ENCODE assay signal across 10 cellular contexts in the genomic region with DNA sequence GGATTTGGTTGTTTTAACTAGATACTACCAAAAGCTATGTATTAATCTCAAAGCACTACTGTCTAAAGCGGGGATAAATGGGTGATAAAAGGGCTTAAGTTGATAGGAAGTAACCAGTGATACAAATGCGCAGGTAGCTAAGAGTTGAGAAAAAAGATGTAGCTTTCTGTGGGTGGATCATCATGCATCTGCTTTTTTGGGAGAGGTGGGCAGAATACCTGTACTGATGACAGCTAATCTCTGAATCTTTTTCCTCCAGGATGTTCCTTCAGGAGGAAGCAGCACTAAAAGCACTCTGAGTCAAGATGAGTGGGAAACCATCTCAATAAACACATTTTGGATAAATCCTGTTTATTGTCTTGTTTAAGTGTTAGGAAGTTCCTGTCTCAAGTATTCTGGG. TPM values are rescaled to one million over a fixed set of nuclear protein-coding genes. Genes with fewer than 3 reads are reported as not detected.
DNase-seq lines count a peak whose midpoint lies in the region; ATAC-seq and TF ChIP-seq lines count a peak whose summit lies in the region.
"Had no signal": no experiment of that assay in that cellular context is flagged by ENCODE, and none has a peak within 500 bp of the region (broad histone marks: within the 10 kb centered on the region; RNA-seq: fewer than 3 reads in every experiment).

No MANE protein-coding gene starts in this region.

- DNase-seq in activated T-cell treated with anti-CD3 and anti-CD28 coated beads, Interleukin-2, amount 50 U/mL, for 72 hours: no peak
- no peak for DNase-seq in activated T-cell treated with anti-CD3 and anti-CD28 coated beads, Interleukin-2, amount 50 U/mL, for 1 hour
- DNase-seq in ascending aorta (ENCODE audit: low spot score in 2 of 2) (no peak), transverse colon (no peak)
- DNase-seq: DMS153, left colon had no signal

- TF ChIP-seq CTCF in ascending aorta (IDR thresholded peaks at IDR 0.05) (no peak), liver (IDR thresholded peaks at IDR 0.05; ENCODE audit: low read depth, low read length, missing input control) (no peak), transverse colon (IDR thresholded peaks at IDR 0.05) (no peak)

- H3K9me3 ChIP-seq in ascending aorta: no peaks in the 10 kb centered on the region
- no peaks in the 10 kb centered on the region for H3K9me3 ChIP-seq in liver (ENCODE audit: control insufficient read depth in 4 of 4, low read length in 3 of 4)
- H3K9me3 ChIP-seq in transverse colon: no peaks in the 10 kb centered on the region

- peak overlapping the region; percentile 90 to 100 for H3K4me3 Mint-ChIP-seq in activated T-cell treated with anti-CD3 and anti-CD28 coated beads, Interleukin-2, amount 50 U/mL, for 72 hours

- peaks cover 52% of the 10 kb centered on the region for H3K4me1 Mint-ChIP-seq in activated T-cell treated with anti-CD3 and anti-CD28 coated beads, Interleukin-2, amount 50 U/mL, for 72 hours (ENCODE audit: low read depth)

- no peak for TF ChIP-seq RAD21 in liver (IDR thresholded peaks at IDR 0.05)

- H3K27ac ChIP-seq in ascending aorta (peak overlapping the region; percentile 86 to 88), liver (ENCODE audit: low read depth in 1 of 2, low read length in 2 of 2) (peak overlapping the region; percentile 79 to 88), transverse colon (peak overlapping the region; percentile 94 to 97 (median 94))

- TF ChIP-seq POLR2A in transverse colon (IDR thresholded peaks at IDR 0.05): no peak

- H3K36me3 ChIP-seq in ascending aorta (peaks cover 31 to 44% of the 10 kb centered on the region in 2 donors), liver (ENCODE audit: control insufficient read depth in 4 of 4, insufficient read depth in 3 of 4, low read depth in 1 of 4, low read length in 3 of 4) (peaks cover 2 to 25% (median 19%) of the 10 kb centered on the region in 4 donors), transverse colon (peaks cover 0 to 19% (median 8%) of the 10 kb centered on the region in 4 donors)

- no peak for ATAC-seq in activated T-cell treated with anti-CD3 and anti-CD28 coated beads, Interleukin-2, amount 50 U/mL, for 72 hours (replicated peaks in 1 of 2)
- ATAC-seq in HG02571 (IDR thresholded peaks at IDR 0.05; ENCODE audit: unreplicated experiment): no peak
- no peak for ATAC-seq in HG03159 (IDR thresholded peaks at IDR 0.05; ENCODE audit: unreplicated experiment)
- ATAC-seq in HG03135 (IDR thresholded peaks at IDR 0.05; ENCODE audit: unreplicated experiment): no peak
- ATAC-seq: left colon had no signal

- no peak for TF ChIP-seq EP300 in transverse colon (IDR thresholded peaks at IDR 0.05; ENCODE audit: low read depth)

- H3K9me3 Mint-ChIP-seq in activated T-cell treated with anti-CD3 and anti-CD28 coated beads, Interleukin-2, amount 50 U/mL, for 72 hours: peaks cover 0 to 1% of the 10 kb centered on the region in 2 donors

- H3K4me1 ChIP-seq in ascending aorta: peaks cover 7 to 25% of the 10 kb centered on the region in 2 donors
- H3K4me1 ChIP-seq in liver (ENCODE audit: control insufficient read depth in 4 of 4, insufficient read depth in 4 of 4, low read length in 3 of 4): peaks cover 3 to 22% (median 16%) of the 10 kb centered on the region in 4 donors
- H3K4me1 ChIP-seq in transverse colon: peaks cover 5 to 37% (median 17%) of the 10 kb centered on the region in 4 donors

- no peaks in the 10 kb centered on the region for H3K27me3 Mint-ChIP-seq in activated T-cell treated with anti-CD3 and anti-CD28 coated beads, Interleukin-2, amount 50 U/mL, for 72 hours (ENCODE audit: low read depth)

- in situ Hi-C loops in transverse colon (cut with MboI; ENCODE audit: low pct_ligation_motif_present in 1 of 4, low pct_unique_long_range_greater_than_20kb in 1 of 4, low sequenced_read_pairs in 3 of 4): loop anchor here (10.0 to 25.0 kb wide), 5 partner anchors 197 to 480 kb away; a partner anchor contains a TSS

- intact Hi-C loops in ascending aorta (cut with DNase I) (loop anchor here (2.0 kb wide), 2 partner anchors 191 to 281 kb away; a partner anchor contains a TSS), transverse colon (cut with DNase I; ENCODE audit: low total_unique reads) (no loop called here)

- WGBS in liver: 90% methylated on average over 2 of the region's 2 CpGs
- 75 to 86% methylated on average over 1 to 2 of the region's 2 CpGs for WGBS in transverse colon (ENCODE audit: low coverage in 1 of 2), 2 donors

- no peaks in the 10 kb centered on the region for H3K27me3 ChIP-seq in ascending aorta
- no peaks in the 10 kb centered on the region for H3K27me3 ChIP-seq in liver (ENCODE audit: control insufficient read depth in 4 of 4, insufficient read depth in 4 of 4, low read length in 3 of 4)
- H3K27me3 ChIP-seq in transverse colon: no peaks in the 10 kb centered on the region

- H3K4me3 ChIP-seq in ascending aorta (peak overlapping the region; percentile 64 to 73), liver (ENCODE audit: low read depth in 1 of 3, low read length in 3 of 3) (peak overlapping the region; percentile 58 to 100 (median 88)), transverse colon (peak overlapping the region in 2 of 4 donors; percentile 74 to 95)

- peaks cover 28 to 48% of the 10 kb centered on the region in 2 donors for H3K36me3 Mint-ChIP-seq in activated T-cell treated with anti-CD3 and anti-CD28 coated beads, Interleukin-2, amount 50 U/mL, for 72 hours (ENCODE audit: insufficient read depth in 2 of 2)

- H3K27ac Mint-ChIP-seq in activated T-cell treated with anti-CD3 and anti-CD28 coated beads, Interleukin-2, amount 50 U/mL, for 72 hours: peak overlapping the region; percentile 99

- H3K9ac ChIP-seq in liver (ENCODE audit: low read depth in 1 of 2, low read length in 2 of 2): peak overlapping the region; percentile 87 to 95

TF ChIP-seq in liver, 16 proteins besides CTCF, POLR2A, EP300 and RAD21 (continues in another document):
- TF ChIP-seq, protein P1, sequence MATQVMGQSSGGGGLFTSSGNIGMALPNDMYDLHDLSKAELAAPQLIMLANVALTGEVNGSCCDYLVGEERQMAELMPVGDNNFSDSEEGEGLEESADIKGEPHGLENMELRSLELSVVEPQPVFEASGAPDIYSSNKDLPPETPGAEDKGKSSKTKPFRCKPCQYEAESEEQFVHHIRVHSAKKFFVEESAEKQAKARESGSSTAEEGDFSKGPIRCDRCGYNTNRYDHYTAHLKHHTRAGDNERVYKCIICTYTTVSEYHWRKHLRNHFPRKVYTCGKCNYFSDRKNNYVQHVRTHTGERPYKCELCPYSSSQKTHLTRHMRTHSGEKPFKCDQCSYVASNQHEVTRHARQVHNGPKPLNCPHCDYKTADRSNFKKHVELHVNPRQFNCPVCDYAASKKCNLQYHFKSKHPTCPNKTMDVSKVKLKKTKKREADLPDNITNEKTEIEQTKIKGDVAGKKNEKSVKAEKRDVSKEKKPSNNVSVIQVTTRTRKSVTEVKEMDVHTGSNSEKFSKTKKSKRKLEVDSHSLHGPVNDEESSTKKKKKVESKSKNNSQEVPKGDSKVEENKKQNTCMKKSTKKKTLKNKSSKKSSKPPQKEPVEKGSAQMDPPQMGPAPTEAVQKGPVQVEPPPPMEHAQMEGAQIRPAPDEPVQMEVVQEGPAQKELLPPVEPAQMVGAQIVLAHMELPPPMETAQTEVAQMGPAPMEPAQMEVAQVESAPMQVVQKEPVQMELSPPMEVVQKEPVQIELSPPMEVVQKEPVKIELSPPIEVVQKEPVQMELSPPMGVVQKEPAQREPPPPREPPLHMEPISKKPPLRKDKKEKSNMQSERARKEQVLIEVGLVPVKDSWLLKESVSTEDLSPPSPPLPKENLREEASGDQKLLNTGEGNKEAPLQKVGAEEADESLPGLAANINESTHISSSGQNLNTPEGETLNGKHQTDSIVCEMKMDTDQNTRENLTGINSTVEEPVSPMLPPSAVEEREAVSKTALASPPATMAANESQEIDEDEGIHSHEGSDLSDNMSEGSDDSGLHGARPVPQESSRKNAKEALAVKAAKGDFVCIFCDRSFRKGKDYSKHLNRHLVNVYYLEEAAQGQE (IDR thresholded peaks at IDR 0.05): no peak
- no peak for TF ChIP-seq YY1 (IDR thresholded peaks at IDR 0.05)
- TF ChIP-seq, protein P2, sequence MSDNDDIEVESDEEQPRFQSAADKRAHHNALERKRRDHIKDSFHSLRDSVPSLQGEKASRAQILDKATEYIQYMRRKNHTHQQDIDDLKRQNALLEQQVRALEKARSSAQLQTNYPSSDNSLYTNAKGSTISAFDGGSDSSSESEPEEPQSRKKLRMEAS (IDR thresholded peaks at IDR 0.05): no peak

RNA-seq across cellular contexts. Expression of a gene that starts 1.2 kb away (rescaled TPM):
- total RNA-seq in activated T-cell treated with anti-CD3 and anti-CD28 coated beads, Interleukin-2, amount 50 U/mL, for 72 hours: 1,000 to 10,000 TPM; 1,821 to 1,822 TPM
- total RNA-seq in ascending aorta (707 TPM), liver (1,000 to 10,000 TPM in 1 of 2 donors, 100 to 1,000 TPM in 1; 452 to 1,886 TPM), transverse colon (1,000 to 10,000 TPM in 2 of 4 donors, 100 to 1,000 TPM in 2; 222 to 1,839 (median 900) TPM)
- polyA plus RNA-seq in liver: 1,000 to 10,000 TPM in 1 of 2 donors, 100 to 1,000 TPM in 1; 812 to 3,145 TPM

RNA-seq across cellular contexts. Expression of a gene that starts 5.7 kb away (rescaled TPM):
- total RNA-seq in activated T-cell treated with anti-CD3 and anti-CD28 coated beads, Interleukin-2, amount 50 U/mL, for 72 hours: 10 to 100 TPM; 33.9 to 62.7 TPM
- total RNA-seq in ascending aorta (10.0 TPM), liver (10 to 100 TPM; 18.0 to 20.6 TPM), transverse colon (10 to 100 TPM in 2 of 4 donors, 1 to 10 TPM in 2; 4.0 to 27.9 (median 15.4) TPM)
- polyA plus RNA-seq in liver: 10 to 100 TPM; 44.3 to 72.9 TPM

RNA-seq across cellular contexts. Expression of a gene that starts 14.3 kb away (rescaled TPM):
- 100 to 1,000 TPM; 130 to 133 TPM for total RNA-seq in activated T-cell treated with anti-CD3 and anti-CD28 coated beads, Interleukin-2, amount 50 U/mL, for 72 hours
- total RNA-seq in ascending aorta: 166 TPM
- total RNA-seq in liver: 100 to 1,000 TPM in 1 of 2 donors, 10 to 100 TPM in 1; 88.9 to 104 TPM
- 100 to 1,000 TPM; 144 to 182 TPM for polyA plus RNA-seq in liver
- 100 to 1,000 TPM in 3 of 4 donors, 10 to 100 TPM in 1; 88.8 to 303 (median 280) TPM for total RNA-seq in transverse colon

RNA-seq across cellular contexts. Expression of a gene that starts 24.1 kb away (rescaled TPM):
- 10 to 100 TPM; 13.7 to 13.9 TPM for total RNA-seq in activated T-cell treated with anti-CD3 and anti-CD28 coated beads, Interleukin-2, amount 50 U/mL, for 72 hours
- 6.3 TPM for total RNA-seq in ascending aorta
- 10 to 100 TPM in 1 of 2 donors, 1 to 10 TPM in 1; 7.4 to 10.3 TPM for total RNA-seq in liver
- polyA plus RNA-seq in liver: 10 to 100 TPM in 1 of 2 donors, 1 to 10 TPM in 1; 4.4 to 10.2 TPM
- total RNA-seq in transverse colon: 10 to 100 TPM in 2 of 4 donors, 1 to 10 TPM in 2; 2.2 to 18.7 (median 11.6) TPM

RNA-seq across cellular contexts. Expression of a gene that starts 28.5 kb away (rescaled TPM):
- total RNA-seq in activated T-cell treated with anti-CD3 and anti-CD28 coated beads, Interleukin-2, amount 50 U/mL, for 72 hours: 10 to 100 TPM; 86.5 to 90.7 TPM
- total RNA-seq in ascending aorta: 86.3 TPM
- total RNA-seq in liver: 10 to 100 TPM; 46.8 to 70.3 TPM
- 10 to 100 TPM; 38.8 to 62.5 TPM for polyA plus RNA-seq in liver
- total RNA-seq in transverse colon: 10 to 100 TPM; 19.9 to 80.0 (median 47.1) TPM
